9 cellular contexts compared by ENCODE assay signal in genomic region chr10:59175538-59176240, GRCh38. TPM values are rescaled to one million over a fixed set of nuclear protein-coding genes. Genes with fewer than 3 reads are reported as not detected.
DNase-seq lines count a peak whose midpoint lies in the region; ATAC-seq and TF ChIP-seq lines count a peak whose summit lies in the region.
"Had no signal": no experiment of that assay in that cellular context is flagged by ENCODE, and none has a peak within 500 bp of the region (broad histone marks: within the 10 kb centered on the region; RNA-seq: fewer than 3 reads in every experiment).

No MANE protein-coding gene starts in this region.

- ATAC-seq in psoas muscle: peak in 3 of 4 donors; percentile 10 to 33 (median 13)

- intact Hi-C loops in head of caudate nucleus (cut with DNase I) (loop anchor here (5.0 kb wide), 1 partner anchor 213 kb away; no protein-coding TSS in a partner anchor), psoas muscle (cut with DNase I) (loop anchor here in 1 of 2 donors (10.0 kb wide), 1 partner anchor 391 kb away; no protein-coding TSS in a partner anchor)

- no peak for TF ChIP-seq CTCF in psoas muscle (IDR thresholded peaks at IDR 0.05)

- 7% methylated on average over 26 of the region's 26 CpGs for WGBS in psoas muscle, 3 donors

- no peak overlapping the region for H3K27ac ChIP-seq in psoas muscle

- H3K4me1 ChIP-seq in psoas muscle: no peaks in the 10 kb centered on the region

- H3K9me3 ChIP-seq in psoas muscle (no peaks in the 10 kb centered on the region), MG63 (no peaks in the 10 kb centered on the region)

- H3K27me3 ChIP-seq in psoas muscle (ENCODE audit: insufficient read depth in 3 of 3, low read length in 2 of 3) (peaks cover 0 to 28% (median 2%) of the 10 kb centered on the region in 3 donors), MG63 (peaks cover 36% of the 10 kb centered on the region)

- H3K36me3 ChIP-seq in psoas muscle (ENCODE audit: insufficient read depth in 1 of 2, low read depth in 1 of 2): no peaks in the 10 kb centered on the region
- no peaks in the 10 kb centered on the region for H3K36me3 ChIP-seq in MG63

- DNase-seq in G401 (ENCODE audit: low spot score) (peak; percentile 76), NCI-H748 treated with DMSO at 0.1 percent for 48 hours (lab: John Stamatoyannopoulos, UW) (peak; percentile 47), head of caudate nucleus (peak; percentile 14 to 81 (median 56)), psoas muscle (peak in 1 of 2 donors; percentile 32), KG1 (lab: John Stamatoyannopoulos, UW) (no peak), HUDEP-2 (lab: John Stamatoyannopoulos, UW; ENCODE audit: unreplicated experiment in 76 of 76) (no peak), MG63 (no peak)
- DNase-seq in central memory CD4-positive, alpha-beta T cell: no peak

- H3K4me3 ChIP-seq in psoas muscle (peak overlapping the region; percentile 58), MG63 (no peak overlapping the region)

- in situ Hi-C loops in G401 (cut with HindIII; ENCODE audit: low sequenced_read_pairs): no loop called here

RNA-seq across cellular contexts. Expression of gene PHYHIPL, which starts 0.8 kb away (rescaled TPM):
- not detected in 2 replicates for total RNA-seq in G401 (2014; rRNA removed; shearing (Covaris generic))
- total RNA-seq in psoas muscle: under 1 TPM in 2 of 4 donors, not detected in 2; 0.08 to 0.32 TPM
- polyA plus RNA-seq in psoas muscle: under 1 TPM; 0.04 to 0.18 (median 0.10) TPM
- not detected in 2 replicates for total RNA-seq in MG63 (2014; rRNA removed; shearing (Covaris generic); ENCODE audit: low replicate concordance)
- total RNA-seq: mesenteric fat pad had no signal

Comparison
In these comparisons a context has a peak if more than half of its experiments do, and no peak if none do; other contexts are left out.
1. DNase-seq: peak in G401 (single experiment), NCI-H748 treated with DMSO at 0.1 percent for 48 hours (single experiment) and head of caudate nucleus (42 of 42); none in central memory CD4-positive, alpha-beta T cell (single experiment), KG1 (single experiment), HUDEP-2 (0 of 76) and MG63 (single experiment).